ENCODE assay signal across 9 cellular contexts in the genomic region with DNA sequence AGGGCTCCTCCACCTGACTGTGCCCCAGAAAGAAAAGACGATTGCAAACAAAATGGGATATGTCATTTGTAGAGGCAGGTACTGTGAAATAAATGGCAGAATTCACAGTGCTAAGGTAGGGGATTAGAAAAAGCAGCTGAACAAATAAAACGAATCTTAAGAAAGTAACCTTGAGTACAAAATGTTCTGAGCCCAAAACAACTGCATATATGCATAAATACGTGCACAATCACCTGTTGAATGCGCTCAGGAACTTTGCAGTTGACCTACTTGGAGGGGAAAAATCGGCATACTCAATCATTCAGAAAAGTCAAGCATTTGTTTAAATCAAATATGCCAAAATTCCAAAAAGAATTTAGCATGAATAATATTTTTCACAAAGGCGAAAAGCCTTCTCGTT.
"Had no signal": no experiment of that assay in that cellular context is flagged by ENCODE, and none has a peak within 500 bp of the region (broad histone marks: within the 10 kb centered on the region; RNA-seq: fewer than 3 reads in every experiment).

No MANE protein-coding gene starts in this region.

- DNase-seq: IMR-90, KBM-7, KG1 had no signal

- H3K4me3 ChIP-seq: K562 had no signal

- H3K27ac ChIP-seq: HL-60, KMS-11 had no signal

- H3K9me3 Mint-ChIP-seq: IgD-negative memory B cell had no signal

- H3K27ac Mint-ChIP-seq: IgD-negative memory B cell had no signal

- H3K4me2 ChIP-seq: KMS-11 had no signal

- H3K4me3 Mint-ChIP-seq: IgD-negative memory B cell had no signal

- H3K27me3 Mint-ChIP-seq: IgD-negative memory B cell had no signal

- H3K36me3 Mint-ChIP-seq: IgD-negative memory B cell had no signal

- FAIRE-seq: HepG2, HTR-8/SVneo, K562 had no signal

- ATAC-seq: HepG2, K562 had no signal

- H3K4me1 Mint-ChIP-seq: IgD-negative memory B cell had no signal
